33 cellular contexts compared by ENCODE assay signal in genomic region chr18:69529151-69529550, GRCh38.
"Had no signal": no experiment of that assay in that cellular context is flagged by ENCODE, and none has a peak within 500 bp of the region (broad histone marks: within the 10 kb centered on the region; RNA-seq: fewer than 3 reads in every experiment).

No MANE protein-coding gene starts in this region.

- DNase-seq: activated CD4-positive, alpha-beta memory T cell treated with anti-CD3 and anti-CD28 coated beads, Interleukin-2, amount 10 ng/mL, durations not matched to agents 7 days and 5 days; activated CD4-positive, alpha-beta T cell treated with anti-CD3 and anti-CD28 coated beads for 1 hour; activated CD4-positive, alpha-beta T cell treated with anti-CD3 and anti-CD28 coated beads for 36 hours; activated CD4-positive, alpha-beta T cell treated with anti-CD3 and anti-CD28 coated beads for 48 hours; activated CD4-positive, alpha-beta T cell treated with anti-CD3 and anti-CD28 coated beads, Interleukin-2, amount 10 ng/mL, durations not matched to agents 7 days and 5 days; activated CD4-positive, alpha-beta T cell treated with anti-CD3 and anti-CD28 coated beads, Interleukin-2, amount 50 U/mL, for 48 hours; activated CD4-positive, CD25-positive, alpha-beta regulatory T cell; activated CD8-positive, alpha-beta memory T cell treated with anti-CD3 and anti-CD28 coated beads for 24 hours; activated CD8-positive, alpha-beta memory T cell treated with anti-CD3 and anti-CD28 coated beads, Interleukin-2, amount 10 ng/mL, durations not matched to agents 7 days and 5 days; activated CD8-positive, alpha-beta memory T cell treated with anti-CD3 and anti-CD28 coated beads, Interleukin-2, amount 50 U/mL, for 48 hours; activated CD8-positive, alpha-beta T cell treated with anti-CD3 and anti-CD28 coated beads, Interleukin-2, amount 10 ng/mL, durations not matched to agents 7 days and 5 days; activated effector memory CD4-positive, alpha-beta T cell treated with Interleukin-2 at 50 U/mL for 16 hours; activated gamma-delta T cell; activated naive CD4-positive, alpha-beta T cell treated with anti-CD3 and anti-CD28 coated beads, Interleukin-2, amount 10 ng/mL, durations not matched to agents 7 days and 5 days; activated naive CD4-positive, alpha-beta T cell treated with Interleukin-2 at 50 U/mL for 16 hours; activated naive CD8-positive, alpha-beta T cell treated with anti-CD3 and anti-CD28 coated beads, Interleukin-2, amount 10 ng/mL, durations not matched to agents 7 days and 5 days; activated naive CD8-positive, alpha-beta T cell treated with anti-CD3 and anti-CD28 coated beads, Interleukin-2, amount 50 U/mL, for 24 hours; activated T-cell treated with anti-CD3 and anti-CD28 coated beads, Interleukin-2, amount 50 U/mL, for 24 hours; activated T-cell treated with anti-CD3 and anti-CD28 coated beads, Interleukin-2, amount 50 U/mL, for 48 hours; amygdala; anterior cingulate cortex; body of pancreas; brain microvascular endothelial cell; central memory CD4-positive, alpha-beta T cell; T-cell; T-helper 2 cell; T-helper 9 cell; WERI-Rb-1 had no signal

- H3K36me3 ChIP-seq: brain microvascular endothelial cell, breast epithelium, WERI-Rb-1 had no signal

- H3K4me3 ChIP-seq: body of pancreas, breast epithelium had no signal

- H3K9me3 ChIP-seq: body of pancreas, breast epithelium had no signal

- ATAC-seq: activated CD4-positive, alpha-beta T cell treated with anti-CD3 and anti-CD28 coated beads for 36 hours; activated CD4-positive, CD25-positive, alpha-beta regulatory T cell treated with anti-CD3 and anti-CD28 coated beads, Interleukin-2, amount 50 U/mL, for 24 hours; activated CD8-positive, alpha-beta memory T cell treated with anti-CD3 and anti-CD28 coated beads, Interleukin-2, amount 10 ng/mL, durations not matched to agents 7 days and 5 days; activated CD8-positive, alpha-beta T cell treated with anti-CD3 and anti-CD28 coated beads, Interleukin-2, amount 10 ng/mL, durations not matched to agents 7 days and 5 days; activated naive CD8-positive, alpha-beta T cell treated with anti-CD3 and anti-CD28 coated beads, Interleukin-2, amount 50 U/mL, for 24 hours; body of pancreas; T-cell; WTC11 had no signal

- H3K4me1 ChIP-seq: body of pancreas, breast epithelium had no signal

- H3K27ac ChIP-seq: body of pancreas, brain microvascular endothelial cell, breast epithelium, WERI-Rb-1 had no signal

- FAIRE-seq: astrocyte, TTC549 had no signal

- H3K27me3 ChIP-seq: body of pancreas, brain microvascular endothelial cell, breast epithelium had no signal
